ENCODE assay signal across 27 cellular contexts in the genomic region with DNA sequence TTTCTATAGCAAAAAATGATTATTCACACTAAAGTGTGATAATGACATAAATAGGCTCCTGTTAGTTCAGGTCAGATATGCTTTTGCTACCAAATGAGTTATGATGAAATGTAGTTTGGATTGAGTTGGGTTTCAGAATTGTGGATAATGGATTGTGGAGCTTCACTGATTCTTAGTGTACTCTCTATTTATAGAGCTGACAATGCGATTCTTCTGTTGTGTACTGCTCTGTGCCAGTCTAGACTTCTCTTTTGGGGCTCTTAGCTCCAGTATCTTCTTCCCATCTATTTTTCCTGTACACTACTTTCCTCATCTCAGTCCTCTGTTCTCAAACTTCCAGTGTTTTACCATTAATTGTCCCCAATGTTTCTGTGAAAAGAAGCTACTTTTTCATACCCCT. TPM values are rescaled to one million over a fixed set of nuclear protein-coding genes. Genes with fewer than 3 reads are reported as not detected.
A peak's percentile ranks its signal among the peaks of the same experiment; 100 is the strongest.
DNase-seq lines count a peak whose midpoint lies in the region; ATAC-seq and TF ChIP-seq lines count a peak whose summit lies in the region.
"Had no signal": no experiment of that assay in that cellular context is flagged by ENCODE, and none has a peak within 500 bp of the region (broad histone marks: within the 10 kb centered on the region; RNA-seq: fewer than 3 reads in every experiment).

No MANE protein-coding gene starts in this region.

- intact Hi-C loops in gastrocnemius medialis (cut with DNase I; ENCODE audit: low total_unique reads): no loop called here

- no peaks in the 10 kb centered on the region for H3K9me2 ChIP-seq in Karpas-422 (replicated peaks; ENCODE audit: insufficient read depth, low read length)

- H3K4me3 ChIP-seq in Karpas-422 (ENCODE audit: low read length): no peak overlapping the region
- H3K4me3 ChIP-seq in adipocyte (ENCODE audit: low read length): peak overlapping the region; percentile 45
- H3K4me3 ChIP-seq in gastrocnemius medialis: no peak overlapping the region
- H3K4me3 ChIP-seq: lung, skin epidermis, testis had no signal

- peak overlapping the region; percentile 20 for H3K4me2 ChIP-seq in Karpas-422 (ENCODE audit: low read depth, low read length, poor library complexity, severe bottlenecking)

- H3K36me3 ChIP-seq in Karpas-422 (ENCODE audit: insufficient read depth, low read length) (peaks cover 29% of the 10 kb centered on the region; the same call in 1 of the 2 replicates), adipocyte (ENCODE audit: control insufficient read depth, insufficient read depth, low read length, severe bottlenecking) (peaks cover 7% of the 10 kb centered on the region), gastrocnemius medialis (no peaks in the 10 kb centered on the region)

- no peaks in the 10 kb centered on the region for H4K20me1 ChIP-seq in Karpas-422 (ENCODE audit: insufficient read depth, low read depth, low read length)

- H3K27me3 ChIP-seq in Karpas-422 (ENCODE audit: low read length): no peaks in the 10 kb centered on the region
- no peaks in the 10 kb centered on the region for H3K27me3 ChIP-seq in adipocyte (replicated peaks; ENCODE audit: control insufficient read depth, insufficient read depth, low read length)
- no peaks in the 10 kb centered on the region for H3K27me3 ChIP-seq in foreskin keratinocyte
- no peaks in the 10 kb centered on the region for H3K27me3 ChIP-seq in gastrocnemius medialis
- H3K27me3 ChIP-seq: testis had no signal

- no peak for TF ChIP-seq POLR2A in gastrocnemius medialis (IDR thresholded peaks at IDR 0.05)

- TF ChIP-seq CTCF in foreskin keratinocyte (conservative IDR thresholded peaks at IDR 0.05) (no peak), gastrocnemius medialis (IDR thresholded peaks at IDR 0.05 in 4 of 5, conservative IDR thresholded peaks at IDR 0.05 in 1 of 5) (no peak)

- in situ Hi-C loops in gastrocnemius medialis (cut with MboI; ENCODE audit: low sequenced_read_pairs in 4 of 4): loop anchor here (10.0 to 25.0 kb wide), 4 partner anchors 125 to 343 kb away; a partner anchor contains a TSS

- H3K4me1 ChIP-seq in Karpas-422 (ENCODE audit: low read length) (peaks cover 35% of the 10 kb centered on the region), adipocyte (ENCODE audit: control insufficient read depth, insufficient read depth, low read length) (peaks cover 54% of the 10 kb centered on the region), foreskin keratinocyte (peaks cover 33% of the 10 kb centered on the region), gastrocnemius medialis (peaks cover 56 to 79% of the 10 kb centered on the region in 2 donors)
- H3K4me1 ChIP-seq: parathyroid adenoma had no signal

- DNase-seq in Karpas-422: no peak
- no peak for DNase-seq in adipocyte (ENCODE audit: low read depth)
- no peak for DNase-seq in foreskin keratinocyte
- DNase-seq in gastrocnemius medialis: no peak
- DNase-seq in effector CD4-positive, alpha-beta T cell: no peak
- no peak for DNase-seq in hypothalamus (lab: John Stamatoyannopoulos, UW)
- DNase-seq: activated B cell treated with CpG ODN at 0.5 μM for 24 hours; activated CD4-positive, alpha-beta T cell treated with anti-CD3 and anti-CD28 coated beads, Interleukin-2, amount 50 U/mL, for 4 hours; activated effector memory CD4-positive, alpha-beta T cell treated with anti-CD3 and anti-CD28 coated beads, Interleukin-2, amount 50 U/mL, for 16 hours; AML-193; CD8-positive, alpha-beta memory T cell; DMS153; islet precursor cell; natural killer cell; NCI-H146; NCI-H510A; NK-92 treated with Interleukin-12 subunit alpha and Interleukin-12 subunit beta, amount 100 ng/mL, for 24 hours; stimulated activated CD4-positive, alpha-beta T cell treated with anti-CD3 and anti-CD28 coated beads, Interleukin-2, amount 100 ng/mL, for 24 hours; T1000; testis had no signal

- no peaks in the 10 kb centered on the region for H3K9me3 ChIP-seq in Karpas-422 (ENCODE audit: low read length)
- no peaks in the 10 kb centered on the region for H3K9me3 ChIP-seq in adipocyte (ENCODE audit: control insufficient read depth, low read length)
- no peaks in the 10 kb centered on the region for H3K9me3 ChIP-seq in gastrocnemius medialis
- H3K9me3 ChIP-seq: testis had no signal

- H2AFZ ChIP-seq in Karpas-422 (ENCODE audit: low read length): no peak overlapping the region
- H2AFZ ChIP-seq: parathyroid adenoma had no signal

- H3K9ac ChIP-seq in Karpas-422 (ENCODE audit: low read length): no peak overlapping the region; the same call in 1 of the 2 replicates
- peak overlapping the region; percentile 14 for H3K9ac ChIP-seq in adipocyte (ENCODE audit: low read length)
- H3K9ac ChIP-seq: parathyroid adenoma had no signal

- peaks cover 100% of the 10 kb centered on the region for H3K79me2 ChIP-seq in Karpas-422 (ENCODE audit: low read length)

- H3K27ac ChIP-seq in Karpas-422 (ENCODE audit: low read length): peak overlapping the region; percentile 29
- H3K27ac ChIP-seq in foreskin keratinocyte: peak overlapping the region; percentile 47
- peak overlapping the region; percentile 39 to 70 (median 56) for H3K27ac ChIP-seq in gastrocnemius medialis
- H3K27ac ChIP-seq: parathyroid adenoma, testis had no signal

- ATAC-seq in foreskin keratinocyte: peak; percentile 6
- peak; percentile 22 to 47 for ATAC-seq in gastrocnemius medialis
- ATAC-seq in HG03378 (IDR thresholded peaks at IDR 0.05; ENCODE audit: unreplicated experiment): no peak
- ATAC-seq: natural killer cell; Panc1; stimulated activated effector memory CD8-positive, alpha-beta T cell treated with anti-CD3 and anti-CD28 coated beads, Interleukin-12 subunit alpha, Interleukin-12 subunit beta, amount 100 ng/mL, for 72 hours had no signal

RNA-seq across cellular contexts. Expression of a gene that starts 7.5 kb away (rescaled TPM):
- 12.5 and 30.4 TPM in 2 replicates for total RNA-seq in Karpas-422 (2014; rRNA removed; shearing (Covaris generic); ENCODE audit: low replicate concordance)
- 23.8 and 29.1 TPM in 2 replicates for total RNA-seq in foreskin keratinocyte
- 37.1 and 42.5 TPM in 2 replicates for polyA plus RNA-seq in foreskin keratinocyte
- 10 to 100 TPM in 3 of 4 donors, 1 to 10 TPM in 1; 7.7 to 19.9 (median 11.8) TPM for total RNA-seq in gastrocnemius medialis

RNA-seq across cellular contexts. Expression of a gene that starts 58.2 kb away (rescaled TPM):
- not detected in 2 replicates for total RNA-seq in Karpas-422 (2014; rRNA removed; shearing (Covaris generic); ENCODE audit: low replicate concordance)
- total RNA-seq in foreskin keratinocyte (0.10 and 0.14 TPM in 2 replicates), gastrocnemius medialis (not detected)
- polyA plus RNA-seq in foreskin keratinocyte: 0.20 TPM in 1 of 2 replicates, not detected in the other
- total RNA-seq: activated B cell treated with CpG ODN at 0.5 μM for 24 hours; CD8-positive, alpha-beta memory T cell; epithelial cell of proximal tubule; natural killer cell had no signal
- polyA plus RNA-seq: CD8-positive, alpha-beta memory T cell had no signal
